ENCODE assay signal across 10 cellular contexts in genomic region chr1:23576338-23577055, GRCh38. TPM values are rescaled to one million over a fixed set of nuclear protein-coding genes. Genes with fewer than 3 reads are reported as not detected.
DNase-seq lines count a peak whose midpoint lies in the region; ATAC-seq and TF ChIP-seq lines count a peak whose summit lies in the region.
"Had no signal": no experiment of that assay in that cellular context is flagged by ENCODE, and none has a peak within 500 bp of the region (broad histone marks: within the 10 kb centered on the region; RNA-seq: fewer than 3 reads in every experiment).

No MANE protein-coding gene starts in this region.

- no peaks in the 10 kb centered on the region for H3K27me3 ChIP-seq in left ventricle myocardium inferior (ENCODE audit: low read depth)

- H3K4me1 Mint-ChIP-seq in brain: peaks cover 42% of the 10 kb centered on the region
- peaks cover 60 to 98% (median 62%) of the 10 kb centered on the region in 3 donors for H3K4me1 Mint-ChIP-seq in naive B cell

- H3K4me3 Mint-ChIP-seq in brain (peak overlapping the region in 1 of 5 experiments; percentile 53), naive B cell (peak overlapping the region; percentile 24 to 89 (median 76))
- H3K4me3 Mint-ChIP-seq: H9, WTC11 had no signal

- H3K9me3 Mint-ChIP-seq in brain (peaks cover 0 to 12% (median 3%) of the 10 kb centered on the region in 5 experiments), naive B cell (peaks cover 0 to 6% (median 3%) of the 10 kb centered on the region in 7 donors)

- H3K27me3 Mint-ChIP-seq in brain (no peaks in the 10 kb centered on the region), naive B cell (no peaks in the 10 kb centered on the region)

- peak overlapping the region in 4 of 5 experiments; percentile 38 to 92 (median 84) for H3K27ac Mint-ChIP-seq in brain
- H3K27ac Mint-ChIP-seq in naive B cell: peak overlapping the region; percentile 41 to 95 (median 89)
- H3K27ac Mint-ChIP-seq: H9, WTC11 had no signal

- H3K36me3 ChIP-seq in left ventricle myocardium inferior: no peaks in the 10 kb centered on the region

- intact Hi-C loops in left ventricle myocardium inferior (cut with micrococcal nuclease): no loop called here
- intact Hi-C loops in Right ventricle myocardium superior (cut with DNase I): no loop called here

- no peak for ATAC-seq in Right ventricle myocardium superior (ENCODE audit: poor library complexity)
- ATAC-seq in naive B cell (ENCODE audit: low read depth in 2 of 2): no peak
- ATAC-seq in GM19397 (IDR thresholded peaks at IDR 0.05; ENCODE audit: unreplicated experiment): no peak
- ATAC-seq: WTC11 had no signal

- H3K27ac ChIP-seq in left ventricle myocardium inferior (replicated peaks): peak overlapping the region; percentile 85

- H3K4me3 ChIP-seq in left ventricle myocardium inferior: peak overlapping the region; percentile 41

- H3K36me3 Mint-ChIP-seq in brain: no peaks in the 10 kb centered on the region
- peaks cover 8% of the 10 kb centered on the region in 2 donors for H3K36me3 Mint-ChIP-seq in naive B cell

- no peaks in the 10 kb centered on the region for H3K9me3 ChIP-seq in left ventricle myocardium inferior (replicated peaks)

- H3K4me1 ChIP-seq in left ventricle myocardium inferior: peaks cover 49% of the 10 kb centered on the region

- no peak for DNase-seq in left ventricle myocardium inferior
- no peak for DNase-seq in Right ventricle myocardium superior
- no peak for DNase-seq in naive B cell
- no peak for DNase-seq in NCI-H1092 treated with DMSO at 0.1 percent for 48 hours (lab: John Stamatoyannopoulos, UW)
- no peak for DNase-seq in NCI-H146 (lab: John Stamatoyannopoulos, UW)
- no peak for DNase-seq in NCI-H82 (lab: John Stamatoyannopoulos, UW)
- DNase-seq: H9 had no signal

- TF ChIP-seq CTCF in left ventricle myocardium inferior (IDR thresholded peaks at IDR 0.05; ENCODE audit: borderline replicate concordance) (no peak), brain (conservative IDR thresholded peaks at IDR 0.05) (no peak)

RNA-seq across cellular contexts. Expression of gene ID3, which starts 17.2 kb away (rescaled TPM):
- total RNA-seq in left ventricle myocardium inferior (75.2 TPM), Right ventricle myocardium superior (73.0 TPM)
- polyA plus RNA-seq in brain (ENCODE audit: insufficient read depth, low read depth, low replicate concordance) (60.1 TPM), naive B cell (ENCODE audit: low read depth in 6 of 6) (10 to 100 TPM; 23.9 to 52.0 (median 31.2) TPM)

RNA-seq across cellular contexts. Expression of gene E2F2, which starts 45.5 kb away (rescaled TPM):
- total RNA-seq in left ventricle myocardium inferior: 0.16 TPM
- total RNA-seq in Right ventricle myocardium superior: 0.35 TPM
- 10.2 TPM for polyA plus RNA-seq in brain (ENCODE audit: insufficient read depth, low read depth, low replicate concordance)
- 1 to 10 TPM in 2 of 6 donors, under 1 TPM in 4; 0.06 to 1.7 (median 0.46) TPM for polyA plus RNA-seq in naive B cell (ENCODE audit: low read depth in 6 of 6)
